ENCODE assay signal across 1 cellular context in genomic region chr5:160887780-160888179, GRCh38.
TF ChIP-seq lines count a peak whose summit lies in the region.

No MANE protein-coding gene starts in this region.

TF ChIP-seq in HepG2, 621 proteins besides CTCF, POLR2A, EP300 and RAD21 (continued from another document and continues in another):
- TF ChIP-seq HMGXB3 (CRISPR knock-in tag; IDR thresholded peaks at IDR 0.05; ENCODE audit: borderline replicate concordance) (no peak), ZNF768 (CRISPR knock-in tag; IDR thresholded peaks at IDR 0.05) (no peak), ZNF841 (CRISPR knock-in tag; IDR thresholded peaks at IDR 0.05; ENCODE audit: borderline replicate concordance) (no peak), ZNF550 (CRISPR knock-in tag; IDR thresholded peaks at IDR 0.05; ENCODE audit: borderline replicate concordance) (no peak), ZNF232 (CRISPR knock-in tag; IDR thresholded peaks at IDR 0.05; ENCODE audit: borderline replicate concordance) (no peak), ATF5 (CRISPR knock-in tag; IDR thresholded peaks at IDR 0.05; ENCODE audit: low read depth) (no peak), ZEB1 (IDR thresholded peaks at IDR 0.05; ENCODE audit: insufficient replicate concordance, low read depth) (peak; percentile 49), USF2 (IDR thresholded peaks at IDR 0.05; ENCODE audit: low read depth, low read length) (no peak), USF2 (CRISPR knock-in tag; IDR thresholded peaks at IDR 0.05; ENCODE audit: borderline replicate concordance) (no peak), PPARG (CRISPR knock-in tag; conservative IDR thresholded peaks at IDR 0.05) (peak; percentile 67), MYC (CRISPR knock-in tag; IDR thresholded peaks at IDR 0.05; ENCODE audit: borderline replicate concordance) (no peak), ZNF709 (CRISPR knock-in tag; IDR thresholded peaks at IDR 0.05) (no peak), HOXA3 (CRISPR knock-in tag; IDR thresholded peaks at IDR 0.05) (peak; percentile 39; the same call in 1 of the 2 replicates), LBX2 (CRISPR knock-in tag; IDR thresholded peaks at IDR 0.05; ENCODE audit: borderline replicate concordance) (no peak), ZNF572 (CRISPR knock-in tag; IDR thresholded peaks at IDR 0.05) (no peak), HDAC1 (CRISPR knock-in tag; IDR thresholded peaks at IDR 0.05) (no peak; the same call in 1 of the 2 replicates), HBP1 (CRISPR knock-in tag; IDR thresholded peaks at IDR 0.05; ENCODE audit: low read depth) (no peak), ZNF749 (CRISPR knock-in tag; IDR thresholded peaks at IDR 0.05; ENCODE audit: borderline replicate concordance) (no peak), HMGA1 (CRISPR knock-in tag; conservative IDR thresholded peaks at IDR 0.05) (no peak), ZBTB39 (CRISPR knock-in tag; IDR thresholded peaks at IDR 0.05) (no peak), ZNF746 (CRISPR knock-in tag; IDR thresholded peaks at IDR 0.05) (no peak), TGIF2 (CRISPR knock-in tag; IDR thresholded peaks at IDR 0.05) (0 out of 2 replicates have a peak, but pooled peaks have one; percentile 16), BORCS8-MEF2B (CRISPR knock-in tag; IDR thresholded peaks at IDR 0.05) (no peak), ZNF276 (CRISPR knock-in tag; IDR thresholded peaks at IDR 0.05; ENCODE audit: low read depth) (no peak), DRAP1 (CRISPR knock-in tag; IDR thresholded peaks at IDR 0.05) (no peak), ZFP37 (CRISPR knock-in tag; IDR thresholded peaks at IDR 0.05; ENCODE audit: borderline replicate concordance) (no peak), BRD4 (CRISPR knock-in tag; IDR thresholded peaks at IDR 0.05) (no peak), HDAC2 (CRISPR knock-in tag; IDR thresholded peaks at IDR 0.05) (peak; percentile 86), SRF (IDR thresholded peaks at IDR 0.05; ENCODE audit: low read depth, low read length) (no peak), MAFG (CRISPR knock-in tag; IDR thresholded peaks at IDR 0.05) (no peak), ZNF44 (CRISPR knock-in tag; IDR thresholded peaks at IDR 0.05) (no peak), TAF1 (CRISPR knock-in tag; IDR thresholded peaks at IDR 0.05) (no peak), SSRP1 (CRISPR knock-in tag; IDR thresholded peaks at IDR 0.05) (no peak), U2AF1 (optimal IDR thresholded peaks at IDR 0.05; ENCODE audit: low read depth, low read length) (no peak), E2F5 (CRISPR knock-in tag; conservative IDR thresholded peaks at IDR 0.05) (no peak), ZNF501 (CRISPR knock-in tag; IDR thresholded peaks at IDR 0.05) (no peak), MED1 (CRISPR knock-in tag; IDR thresholded peaks at IDR 0.05) (0 out of 2 replicates have a peak, but pooled peaks have one; percentile 17), NCOR1 (IDR thresholded peaks at IDR 0.05; ENCODE audit: borderline replicate concordance, low read length) (peak; percentile 73; the same call in 1 of the 2 replicates), THAP11 (CRISPR knock-in tag; IDR thresholded peaks at IDR 0.05) (peak; percentile 61), CBX5 (CRISPR knock-in tag; IDR thresholded peaks at IDR 0.05; ENCODE audit: borderline replicate concordance) (peak; percentile 56; the same call in 1 of the 2 replicates), ESRRA (CRISPR knock-in tag; IDR thresholded peaks at IDR 0.05; ENCODE audit: low read depth) (no peak), ZNF263 (CRISPR knock-in tag; IDR thresholded peaks at IDR 0.05) (no peak), ZBTB43 (CRISPR knock-in tag; conservative IDR thresholded peaks at IDR 0.05) (0 out of 2 replicates have a peak, but pooled peaks have one; percentile 26), GTF2F1 (IDR thresholded peaks at IDR 0.05; ENCODE audit: low read length) (no peak), PRDM15 (CRISPR knock-in tag; IDR thresholded peaks at IDR 0.05) (no peak), NR2F2 (IDR thresholded peaks at IDR 0.05; ENCODE audit: borderline replicate concordance, low read depth) (peak; percentile 48; the same call in 1 of the 2 replicates)
